Comparison of ENCODE assay signal across 8 cellular contexts in the genomic region with DNA sequence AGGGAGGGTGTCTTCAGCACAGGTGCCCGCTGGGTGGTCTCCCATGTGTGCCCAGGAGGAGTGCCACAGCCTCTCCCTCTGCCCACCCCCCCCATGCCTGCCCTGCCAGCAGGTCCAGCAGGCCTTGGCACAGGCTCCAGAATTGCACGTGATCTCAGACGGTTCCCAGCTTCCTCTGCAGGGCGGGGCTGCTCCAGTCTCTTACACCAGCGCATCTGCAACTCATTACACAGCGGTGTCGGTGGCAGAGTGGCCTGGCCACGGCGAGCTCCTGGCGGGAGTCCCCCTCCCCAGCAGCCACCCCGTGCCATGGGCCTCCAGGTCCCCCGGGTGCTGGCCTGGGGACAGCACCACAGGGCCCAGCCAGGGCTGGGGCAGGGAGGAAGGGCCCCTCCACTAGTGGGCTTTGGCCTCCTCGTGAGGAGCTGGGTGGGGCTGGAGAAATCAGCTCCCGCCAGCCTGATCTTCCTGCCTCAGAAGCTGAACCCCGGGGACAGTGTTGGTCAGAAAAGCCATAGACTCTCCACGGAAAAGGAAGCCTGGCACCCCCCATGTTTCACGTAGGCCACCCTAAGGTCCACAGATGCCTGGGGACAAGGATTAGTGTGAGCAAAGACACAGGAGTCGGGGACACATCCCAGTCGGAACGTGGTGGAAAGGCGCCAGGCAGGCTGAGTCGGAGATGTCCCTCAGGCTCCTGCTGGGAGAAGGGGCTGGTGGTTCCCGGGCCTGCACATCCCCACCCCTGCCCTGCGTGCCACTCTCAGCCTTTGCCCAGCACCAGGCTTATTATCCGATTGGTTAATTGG. TPM values are rescaled to one million over a fixed set of nuclear protein-coding genes. Genes with fewer than 3 reads are reported as not detected.
DNase-seq lines count a peak whose midpoint lies in the region; ATAC-seq and TF ChIP-seq lines count a peak whose summit lies in the region.

No MANE protein-coding gene starts in this region.

- peak overlapping the region; percentile 49 for H3K4me2 ChIP-seq in skeletal muscle satellite cell (ENCODE audit: low read length)

- H3K9me3 ChIP-seq in ascending aorta = no peaks in the 10 kb centered on the region
- H3K9me3 ChIP-seq in right cardiac atrium (ENCODE audit: control insufficient read depth, low read length) = no peaks in the 10 kb centered on the region
- H3K9me3 ChIP-seq in skeletal muscle satellite cell (replicated peaks; ENCODE audit: low read length) = no peaks in the 10 kb centered on the region

- 16% methylated on average over 25 of the region's 25 CpGs for WGBS in right cardiac atrium

- intact Hi-C loops in ascending aorta (cut with DNase I) = no loop called here
- intact Hi-C loops in right cardiac atrium (cut with DNase I) = loop anchor here in 1 of 4 donors (5.0 kb wide), 1 partner anchor 41 kb away; no protein-coding TSS in a partner anchor

- peak overlapping the region; percentile 23 for H3K9ac ChIP-seq in skeletal muscle satellite cell (ENCODE audit: low read depth, low read length)

- peak; percentile 77 for DNase-seq in DMS153 (lab: John Stamatoyannopoulos, UW)
- peak; percentile 91 for DNase-seq in NCI-H2196 treated with DMSO at 0.1 percent for 48 hours (lab: John Stamatoyannopoulos, UW; ENCODE audit: unreplicated experiment)
- peak; percentile 77 to 93 for DNase-seq in ascending aorta (ENCODE audit: low spot score in 2 of 2)
- peak; percentile 91 to 96 (median 96) for DNase-seq in right cardiac atrium

- H3K9me3 Mint-ChIP-seq in stimulated activated memory B cell treated with anti-CD40 and anti-IgM and Interleukin-4, amounts not matched to agents 10 μg/mL and 1 μg/mL and 100 μg/mL, for 72 hours = no peaks in the 10 kb centered on the region

- H3K4me1 Mint-ChIP-seq in stimulated activated memory B cell treated with anti-CD40 and anti-IgM and Interleukin-4, amounts not matched to agents 10 μg/mL and 1 μg/mL and 100 μg/mL, for 72 hours = peaks cover 11% of the 10 kb centered on the region

- H3K36me3 ChIP-seq in ascending aorta = no peaks in the 10 kb centered on the region
- H3K36me3 ChIP-seq in skeletal muscle satellite cell (ENCODE audit: insufficient read depth, low read length) = no peaks in the 10 kb centered on the region

- H3K4me3 Mint-ChIP-seq in stimulated activated memory B cell treated with anti-CD40 and anti-IgM and Interleukin-4, amounts not matched to agents 10 μg/mL and 1 μg/mL and 100 μg/mL, for 72 hours = no peak overlapping the region

- H3K4me1 ChIP-seq in ascending aorta (peaks cover 23 to 48% of the 10 kb centered on the region in 2 donors), right cardiac atrium (ENCODE audit: control insufficient read depth, insufficient read depth, low read length) (peaks cover 22% of the 10 kb centered on the region), skeletal muscle satellite cell (ENCODE audit: control insufficient read depth, insufficient read depth, low read length) (peaks cover 29% of the 10 kb centered on the region)

- H3K27me3 Mint-ChIP-seq in stimulated activated memory B cell treated with anti-CD40 and anti-IgM and Interleukin-4, amounts not matched to agents 10 μg/mL and 1 μg/mL and 100 μg/mL, for 72 hours = no peaks in the 10 kb centered on the region

- TF ChIP-seq CTCF in ascending aorta (IDR thresholded peaks at IDR 0.05) = no peak

- H3K27ac ChIP-seq in ascending aorta (peak overlapping the region; percentile 65 to 72), right cardiac atrium (ENCODE audit: low read length) (peak overlapping the region; percentile 84)

- H3K4me3 ChIP-seq in ascending aorta = peak overlapping the region in 1 of 2 donors; percentile 49
- no peak overlapping the region for H3K4me3 ChIP-seq in right cardiac atrium (ENCODE audit: low read length)
- H3K4me3 ChIP-seq in skeletal muscle satellite cell (ENCODE audit: low read length) = no peak overlapping the region

- no peak overlapping the region for H3K27ac Mint-ChIP-seq in stimulated activated memory B cell treated with anti-CD40 and anti-IgM and Interleukin-4, amounts not matched to agents 10 μg/mL and 1 μg/mL and 100 μg/mL, for 72 hours

- H3K36me3 Mint-ChIP-seq in stimulated activated memory B cell treated with anti-CD40 and anti-IgM and Interleukin-4, amounts not matched to agents 10 μg/mL and 1 μg/mL and 100 μg/mL, for 72 hours = no peaks in the 10 kb centered on the region

- ATAC-seq in right cardiac atrium (peak; percentile 83 to 84), HG03521 (IDR thresholded peaks at IDR 0.05; ENCODE audit: unreplicated experiment) (no peak), GM18868 (IDR thresholded peaks at IDR 0.05; ENCODE audit: unreplicated experiment) (no peak)
- ATAC-seq in stimulated activated memory B cell treated with anti-CD40 and anti-IgM and Interleukin-4, amounts not matched to agents 10 μg/mL and 1 μg/mL and 100 μg/mL, for 72 hours = no peak

- H3K27me3 ChIP-seq in ascending aorta (no peaks in the 10 kb centered on the region), right cardiac atrium (ENCODE audit: control insufficient read depth, insufficient read depth) (no peaks in the 10 kb centered on the region), skeletal muscle satellite cell (ENCODE audit: control insufficient read depth, insufficient read depth, low read length) (no peaks in the 10 kb centered on the region)

RNA-seq across cellular contexts. Expression of gene RXRA, which starts 40.2 kb away (rescaled TPM):
- total RNA-seq in ascending aorta (64.1 TPM), right cardiac atrium (10 to 100 TPM; 48.1 to 72.3 (median 61.7) TPM)
- 66.0 TPM for polyA plus RNA-seq in right cardiac atrium
- total RNA-seq in skeletal muscle satellite cell (2012; rRNA removed) = 9.9 and 16.6 TPM in 2 replicates

Comparison
In these comparisons a context has a peak if more than half of its experiments do, and no peak if none do; other contexts are left out.
1. ATAC-seq: peak in right cardiac atrium (2 of 2); none in HG03521 (single experiment), stimulated activated memory B cell treated with anti-CD40 and anti-IgM and Interleukin-4, amounts not matched to agents 10 μg/mL and 1 μg/mL and 100 μg/mL, for 72 hours (single experiment) and GM18868 (single experiment).
2. Peak in every context shown above with its lines, with median percentiles within 50 percentile points of each other: DNase-seq.